In genomic region chr12:21476949-21477348, GRCh38 we compare ENCODE assay signal across 16 cellular contexts. TPM values are rescaled to one million over a fixed set of nuclear protein-coding genes. Genes with fewer than 3 reads are reported as not detected.
DNase-seq lines count a peak whose midpoint lies in the region; ATAC-seq and TF ChIP-seq lines count a peak whose summit lies in the region.
"Had no signal": no experiment of that assay in that cellular context is flagged by ENCODE, and none has a peak within 500 bp of the region (broad histone marks: within the 10 kb centered on the region; RNA-seq: fewer than 3 reads in every experiment).

No MANE protein-coding gene starts in this region.

- no peak overlapping the region for H3K4me3 Mint-ChIP-seq in activated naive CD8-positive, alpha-beta T cell treated with anti-CD3 and anti-CD28 coated beads, Interleukin-2, amount 50 U/mL, for 24 hours
- H3K4me3 Mint-ChIP-seq: stimulated activated memory B cell treated with anti-CD40 and anti-IgM and Interleukin-4, amounts not matched to agents 10 μg/mL and 1 μg/mL and 100 μg/mL, for 72 hours had no signal

- no peak overlapping the region for H3K9ac ChIP-seq in colonic mucosa (ENCODE audit: low read depth in 2 of 2, low read length in 2 of 2)

- H3K36me3 Mint-ChIP-seq in activated naive CD8-positive, alpha-beta T cell treated with anti-CD3 and anti-CD28 coated beads, Interleukin-2, amount 50 U/mL, for 24 hours (ENCODE audit: low read depth): peaks cover 45% of the 10 kb centered on the region

- peak overlapping the region; percentile 87 for H3K27ac Mint-ChIP-seq in activated naive CD8-positive, alpha-beta T cell treated with anti-CD3 and anti-CD28 coated beads, Interleukin-2, amount 50 U/mL, for 24 hours
- H3K27ac Mint-ChIP-seq: stimulated activated memory B cell treated with anti-CD40 and anti-IgM and Interleukin-4, amounts not matched to agents 10 μg/mL and 1 μg/mL and 100 μg/mL, for 72 hours had no signal

- peak; percentile 90 for ATAC-seq in activated naive CD8-positive, alpha-beta T cell treated with anti-CD3 and anti-CD28 coated beads, Interleukin-2, amount 50 U/mL, for 24 hours
- ATAC-seq in foreskin keratinocyte: peak; percentile 43
- ATAC-seq: heart left ventricle; stimulated activated memory B cell treated with anti-CD40 and anti-IgM and Interleukin-4, amounts not matched to agents 10 μg/mL and 1 μg/mL and 100 μg/mL, for 72 hours had no signal

- H3K27ac ChIP-seq in foreskin keratinocyte: no peak overlapping the region
- H3K27ac ChIP-seq in ascending aorta: no peak overlapping the region
- H3K27ac ChIP-seq in colonic mucosa: no peak overlapping the region
- H3K27ac ChIP-seq: heart left ventricle, ovary had no signal

- H3K9me3 ChIP-seq in ascending aorta (no peaks in the 10 kb centered on the region), colonic mucosa (no peaks in the 10 kb centered on the region)
- H3K9me3 ChIP-seq: heart left ventricle, ovary had no signal

- no peak for TF ChIP-seq CTCF in foreskin keratinocyte (conservative IDR thresholded peaks at IDR 0.05)
- no peak for TF ChIP-seq CTCF in ascending aorta (IDR thresholded peaks at IDR 0.05)
- no peak for TF ChIP-seq CTCF in colonic mucosa (IDR thresholded peaks at IDR 0.05)

- DNase-seq in A172 (ENCODE audit: low spot score): peak; percentile 53
- DNase-seq in Daoy (ENCODE audit: low read depth): peak; percentile 16
- DNase-seq in activated naive CD8-positive, alpha-beta T cell treated with anti-CD3 and anti-CD28 coated beads, Interleukin-2, amount 50 U/mL, for 24 hours: no peak
- peak in 1 of 2 donors; percentile 17 for DNase-seq in foreskin keratinocyte
- no peak for DNase-seq in ascending aorta (ENCODE audit: low spot score in 2 of 2)
- DNase-seq in NCI-H1105 treated with DMSO at 0.1 percent for 48 hours (lab: John Stamatoyannopoulos, UW): no peak
- no peak for DNase-seq in colonic mucosa
- DNase-seq in NCI-H510A treated with DMSO at 0.1 percent for 48 hours (lab: John Stamatoyannopoulos, UW): no peak
- DNase-seq: activated effector memory CD4-positive, alpha-beta T cell treated with anti-CD3 and anti-CD28 coated beads, Interleukin-2, amount 50 U/mL, for 16 hours; H7; heart left ventricle; NCI-H1436 treated with DMSO at 0.1 percent for 48 hours; NCI-H526 treated with DMSO at 0.1 percent for 48 hours; ovary had no signal

- no peaks in the 10 kb centered on the region for H3K27me3 Mint-ChIP-seq in activated naive CD8-positive, alpha-beta T cell treated with anti-CD3 and anti-CD28 coated beads, Interleukin-2, amount 50 U/mL, for 24 hours
- H3K27me3 Mint-ChIP-seq: stimulated activated memory B cell treated with anti-CD40 and anti-IgM and Interleukin-4, amounts not matched to agents 10 μg/mL and 1 μg/mL and 100 μg/mL, for 72 hours had no signal

- H3K36me3 ChIP-seq in ascending aorta (peaks cover 67 to 81% of the 10 kb centered on the region in 2 donors), colonic mucosa (no peaks in the 10 kb centered on the region)
- H3K36me3 ChIP-seq: ovary had no signal

- H3K27me3 ChIP-seq in foreskin keratinocyte (no peaks in the 10 kb centered on the region), ascending aorta (no peaks in the 10 kb centered on the region), colonic mucosa (no peaks in the 10 kb centered on the region)
- H3K27me3 ChIP-seq: heart left ventricle, ovary had no signal

- H3K4me1 Mint-ChIP-seq in activated naive CD8-positive, alpha-beta T cell treated with anti-CD3 and anti-CD28 coated beads, Interleukin-2, amount 50 U/mL, for 24 hours: peaks cover 32% of the 10 kb centered on the region
- H3K4me1 Mint-ChIP-seq: stimulated activated memory B cell treated with anti-CD40 and anti-IgM and Interleukin-4, amounts not matched to agents 10 μg/mL and 1 μg/mL and 100 μg/mL, for 72 hours had no signal

- H3K4me1 ChIP-seq in foreskin keratinocyte (no peaks in the 10 kb centered on the region), ascending aorta (no peaks in the 10 kb centered on the region), colonic mucosa (no peaks in the 10 kb centered on the region)
- H3K4me1 ChIP-seq: heart left ventricle had no signal

- intact Hi-C loops in ascending aorta (cut with DNase I) (no loop called here), colonic mucosa (cut with DNase I) (no loop called here)

- no peaks in the 10 kb centered on the region for H3K9me3 Mint-ChIP-seq in activated naive CD8-positive, alpha-beta T cell treated with anti-CD3 and anti-CD28 coated beads, Interleukin-2, amount 50 U/mL, for 24 hours
- H3K9me3 Mint-ChIP-seq: stimulated activated memory B cell treated with anti-CD40 and anti-IgM and Interleukin-4, amounts not matched to agents 10 μg/mL and 1 μg/mL and 100 μg/mL, for 72 hours had no signal

- H3K4me3 ChIP-seq in ascending aorta (no peak overlapping the region), colonic mucosa (no peak overlapping the region)
- H3K4me3 ChIP-seq: heart left ventricle, ovary had no signal

RNA-seq across cellular contexts. Expression of gene RECQL, which starts 24.5 kb away (rescaled TPM):
- 118 and 125 TPM in 2 replicates for total RNA-seq in A172 (2014; rRNA removed; shearing (Covaris generic))
- total RNA-seq in Daoy (2014; rRNA removed; shearing (Covaris generic)): 124 and 125 TPM in 2 replicates
- total RNA-seq in foreskin keratinocyte: 65.3 and 69.5 TPM in 2 replicates
- polyA plus RNA-seq in foreskin keratinocyte: 16.7 and 18.0 TPM in 2 replicates
- 8.7 TPM for total RNA-seq in ascending aorta
- total RNA-seq in colonic mucosa: 10 to 100 TPM; 15.7 to 15.8 TPM

RNA-seq across cellular contexts. Expression of gene GOLT1B, which starts 24.6 kb away (rescaled TPM):
- 57.5 and 102 TPM in 2 replicates for total RNA-seq in A172 (2014; rRNA removed; shearing (Covaris generic))
- 94.6 and 95.2 TPM in 2 replicates for total RNA-seq in Daoy (2014; rRNA removed; shearing (Covaris generic))
- total RNA-seq in foreskin keratinocyte (33.9 and 41.9 TPM in 2 replicates), ascending aorta (9.2 TPM), colonic mucosa (10 to 100 TPM; 28.3 to 35.5 TPM)
- 20.2 and 24.6 TPM in 2 replicates for polyA plus RNA-seq in foreskin keratinocyte

RNA-seq across cellular contexts. Expression of gene PYROXD1, which starts 39.5 kb away (rescaled TPM):
- total RNA-seq in A172 (2014; rRNA removed; shearing (Covaris generic)): 5.9 and 6.9 TPM in 2 replicates
- 20.7 and 21.8 TPM in 2 replicates for total RNA-seq in Daoy (2014; rRNA removed; shearing (Covaris generic))
- 12.8 and 16.9 TPM in 2 replicates for total RNA-seq in foreskin keratinocyte
- polyA plus RNA-seq in foreskin keratinocyte: 5.1 and 6.3 TPM in 2 replicates
- 8.7 TPM for total RNA-seq in ascending aorta
- total RNA-seq in colonic mucosa: 10 to 100 TPM; 27.8 to 29.9 TPM

RNA-seq across cellular contexts. Expression of gene SPX, which starts 49.1 kb away (rescaled TPM):
- total RNA-seq in A172 (2014; rRNA removed; shearing (Covaris generic)): 0.07 TPM in 1 of 2 replicates, not detected in the other
- total RNA-seq in Daoy (2014; rRNA removed; shearing (Covaris generic)): 1.1 and 1.4 TPM in 2 replicates
- total RNA-seq in foreskin keratinocyte (0.18 and 0.31 TPM in 2 replicates), ascending aorta (not detected), colonic mucosa (not detected)
- 0.16 TPM in 2 replicates for polyA plus RNA-seq in foreskin keratinocyte
- total RNA-seq: dermis microvascular lymphatic vessel endothelial cell, H7 had no signal

Comparison
In these comparisons a context has a peak if more than half of its experiments do, and no peak if none do; other contexts are left out.
1. DNase-seq: peak in A172 (single experiment) and Daoy (single experiment); none in activated naive CD8-positive, alpha-beta T cell treated with anti-CD3 and anti-CD28 coated beads, Interleukin-2, amount 50 U/mL, for 24 hours (single experiment), ascending aorta (0 of 2), NCI-H1105 treated with DMSO at 0.1 percent for 48 hours (single experiment), colonic mucosa (single experiment) and NCI-H510A treated with DMSO at 0.1 percent for 48 hours (single experiment).